ENCODE assay signal across 1 cellular context in genomic region chr7:112391841-112392286, GRCh38.
TF ChIP-seq lines count a peak whose summit lies in the region.

No MANE protein-coding gene starts in this region.

TF ChIP-seq in H1, 55 proteins besides CTCF, POLR2A, EP300 and RAD21 (continued from another document):
- peak; percentile 57; the same call in 1 of the 2 replicates for TF ChIP-seq E2F6 (IDR thresholded peaks at IDR 0.05)
- peak; percentile 65; the same call in 1 of the 2 replicates for TF ChIP-seq POLR2AphosphoS5 (IDR thresholded peaks at IDR 0.05; ENCODE audit: low read depth, low read length)
TF ChIP-seq in H1: peak in this region for 5; not testable (repeated sequence) for 50.
